Comparison of ENCODE assay signal across 15 cellular contexts in genomic region chr22:46776876-46777608, GRCh38. TPM values are rescaled to one million over a fixed set of nuclear protein-coding genes. Genes with fewer than 3 reads are reported as not detected.
A peak's percentile ranks its signal among the peaks of the same experiment; 100 is the strongest.
DNase-seq lines count a peak whose midpoint lies in the region; ATAC-seq and TF ChIP-seq lines count a peak whose summit lies in the region.
"Had no signal": no experiment of that assay in that cellular context is flagged by ENCODE, and none has a peak within 500 bp of the region (broad histone marks: within the 10 kb centered on the region; RNA-seq: fewer than 3 reads in every experiment).

No MANE protein-coding gene starts in this region.

- no peaks in the 10 kb centered on the region for H3K9me3 ChIP-seq in left ventricle myocardium inferior (replicated peaks)
- no peaks in the 10 kb centered on the region for H3K9me3 ChIP-seq in right atrium auricular region
- no peaks in the 10 kb centered on the region for H3K9me3 ChIP-seq in stomach
- H3K9me3 ChIP-seq: left lung had no signal

- DNase-seq in left cardiac atrium, result no peak
- no peak for DNase-seq in left ventricle myocardium inferior
- no peak for DNase-seq in T-cell
- no peak for DNase-seq in right atrium auricular region (ENCODE audit: low spot score)
- no peak for DNase-seq in stomach
- DNase-seq in RKO (ENCODE audit: low spot score), result no peak
- DNase-seq in AG20443 (ENCODE audit: low spot score), result no peak
- DNase-seq: activated CD4-positive, CD25-positive, alpha-beta regulatory T cell treated with anti-CD3 and anti-CD28 coated beads, Interleukin-2, amount 50 U/mL, for 72 hours; AML-193; effector CD8-positive, alpha-beta T cell; NCI-H524; SHP77 had no signal

- H3K4me1 Mint-ChIP-seq in T-cell, result peaks cover 56 to 86% (median 75%) of the 10 kb centered on the region in 3 donors

- no peak overlapping the region for H3K4me3 ChIP-seq in left ventricle myocardium inferior
- no peak overlapping the region for H3K4me3 ChIP-seq in right atrium auricular region
- no peak overlapping the region for H3K4me3 ChIP-seq in stomach
- H3K4me3 ChIP-seq: left lung had no signal

- no peak for TF ChIP-seq EP300 in stomach (IDR thresholded peaks at IDR 0.05)

- H3K27ac Mint-ChIP-seq in T-cell, result peak overlapping the region; percentile 96 to 97

- peaks cover 8% of the 10 kb centered on the region for H3K36me3 Mint-ChIP-seq in T-cell

- peaks cover 59% of the 10 kb centered on the region for H3K4me1 ChIP-seq in left ventricle myocardium inferior
- peaks cover 0 to 54% of the 10 kb centered on the region in 2 donors for H3K4me1 ChIP-seq in right atrium auricular region
- peaks cover 50 to 58% (median 54%) of the 10 kb centered on the region in 4 donors for H3K4me1 ChIP-seq in stomach
- H3K4me1 ChIP-seq: parathyroid adenoma had no signal

- POLR2A ChIA-PET in T-cell (lab: Charles Lee), result interaction anchor here in 1 of 2 donors (1.0 kb wide), 1 partner anchor 14 kb away, joined by 3 read pairs; no protein-coding TSS in a partner anchor

- H3K27ac ChIP-seq in left ventricle myocardium inferior (replicated peaks) (no peak overlapping the region), right atrium auricular region (peak overlapping the region; percentile 13 to 31), stomach (peak overlapping the region in 3 of 5 donors; percentile 1 to 7 (median 6))
- H3K27ac ChIP-seq: parathyroid adenoma had no signal

- H3K36me3 ChIP-seq in left ventricle myocardium inferior (no peaks in the 10 kb centered on the region), right atrium auricular region (no peaks in the 10 kb centered on the region), stomach (peaks cover 0 to 10% (median 2%) of the 10 kb centered on the region in 4 donors)
- H3K36me3 ChIP-seq: left lung had no signal

- intact Hi-C loops in left cardiac atrium (cut with DNase I), result no loop called here
- intact Hi-C loops in left ventricle myocardium inferior (cut with micrococcal nuclease), result no loop called here
- intact Hi-C loops in stomach (cut with DNase I; ENCODE audit: low total_unique reads), result no loop called here

- WGBS in stomach, 5 donors, result 59 to 64% (median 60%) methylated on average over 18 of the region's 18 CpGs

- no peaks in the 10 kb centered on the region for H3K27me3 ChIP-seq in left ventricle myocardium inferior (ENCODE audit: low read depth)
- no peaks in the 10 kb centered on the region for H3K27me3 ChIP-seq in right atrium auricular region
- H3K27me3 ChIP-seq in stomach, result no peaks in the 10 kb centered on the region
- H3K27me3 ChIP-seq: left lung had no signal

- peak overlapping the region; percentile 46 to 79 (median 61) for H3K4me3 Mint-ChIP-seq in T-cell

- TF ChIP-seq CTCF in left ventricle myocardium inferior (IDR thresholded peaks at IDR 0.05; ENCODE audit: borderline replicate concordance) (no peak), right atrium auricular region (IDR thresholded peaks at IDR 0.05) (no peak), stomach (IDR thresholded peaks at IDR 0.05) (no peak)

- H3K27me3 Mint-ChIP-seq in T-cell, result no peaks in the 10 kb centered on the region

- no peak for TF ChIP-seq POLR2A in stomach (IDR thresholded peaks at IDR 0.05)

- ATAC-seq in left cardiac atrium (peak; percentile 27 to 36), T-cell (replicated peaks in 1 of 4) (no peak), HG03039 (IDR thresholded peaks at IDR 0.05; ENCODE audit: unreplicated experiment) (no peak)
- ATAC-seq: left lung had no signal

- CTCF ChIA-PET in T-cell (lab: Charles Lee), result no interaction called here

- no peaks in the 10 kb centered on the region for H3K9me3 Mint-ChIP-seq in T-cell

RNA-seq across cellular contexts. Expression of gene TBC1D22A, which starts 14.6 kb away (rescaled TPM):
- total RNA-seq in left cardiac atrium, result 10 to 100 TPM; 15.8 to 17.4 TPM
- total RNA-seq in left ventricle myocardium inferior, result 16.2 TPM
- 10 to 100 TPM; 38.3 to 67.8 (median 57.7) TPM for total RNA-seq in T-cell
- total RNA-seq in right atrium auricular region, result 10 to 100 TPM; 11.5 to 15.4 TPM
- 10 to 100 TPM; 13.8 to 53.1 (median 47.4) TPM for total RNA-seq in stomach
- polyA plus RNA-seq in stomach, result 10 to 100 TPM; 13.3 to 22.1 (median 15.5) TPM

RNA-seq across cellular contexts. Expression of gene CERK, which starts 39.0 kb away (rescaled TPM):
- total RNA-seq in left cardiac atrium (10 to 100 TPM; 47.5 to 70.0 TPM), left ventricle myocardium inferior (76.9 TPM), T-cell (100 to 1,000 TPM in 3 of 5 donors, 10 to 100 TPM in 2; 77.4 to 155 (median 125) TPM), right atrium auricular region (10 to 100 TPM; 46.0 to 59.8 TPM), stomach (10 to 100 TPM; 29.1 to 59.4 (median 42.4) TPM)
- 10 to 100 TPM; 12.5 to 29.2 (median 26.0) TPM for polyA plus RNA-seq in stomach

Comparison
In these comparisons a context has a peak if more than half of its experiments do, and no peak if none do; other contexts are left out.
1. ATAC-seq: peak in left cardiac atrium (2 of 2); none in T-cell (0 of 4) and HG03039 (single experiment).